In the genomic region with DNA sequence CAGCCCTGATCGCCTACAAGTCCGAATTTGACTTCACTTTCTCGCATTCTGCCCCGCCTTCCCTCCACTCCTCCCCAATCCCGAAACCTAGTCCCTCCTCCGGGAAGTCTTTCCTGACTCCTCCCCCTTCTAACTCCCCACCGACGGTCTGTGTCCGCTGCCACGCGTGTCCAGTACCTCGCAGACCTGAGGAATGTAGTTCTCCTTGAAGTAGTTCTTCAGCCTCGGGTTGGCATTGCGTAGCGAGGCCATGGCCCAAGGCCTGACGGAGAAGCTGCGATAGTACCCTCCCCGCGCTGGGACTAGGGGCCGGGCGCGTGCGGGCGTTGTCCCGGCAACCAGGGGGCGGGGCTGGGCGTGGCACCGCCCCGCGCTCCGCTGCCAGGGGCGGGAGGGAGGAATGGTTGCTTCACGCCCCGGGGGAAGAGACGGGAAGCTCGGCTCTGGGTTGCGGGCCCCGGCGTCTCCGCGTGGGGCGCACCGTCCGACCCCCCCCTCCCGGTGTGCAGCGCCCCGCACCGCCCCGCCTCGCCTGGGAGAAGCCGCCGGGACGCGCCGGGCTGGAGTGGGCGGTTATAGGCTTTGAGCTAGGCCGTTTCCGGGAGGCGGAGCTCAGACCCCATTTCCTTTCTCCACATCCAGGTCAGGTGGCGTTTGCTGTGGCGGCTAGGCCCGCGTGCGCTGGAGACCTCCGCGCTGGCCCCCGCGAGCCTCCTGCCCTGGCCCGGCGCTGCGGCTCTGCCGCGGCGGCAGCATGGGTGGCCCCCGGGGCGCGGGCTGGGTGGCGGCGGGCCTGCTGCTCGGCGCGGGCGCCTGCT, we compare ENCODE assay signal across 8 cellular contexts. TPM values are rescaled to one million over a fixed set of nuclear protein-coding genes. Genes with fewer than 3 reads are reported as not detected.
DNase-seq lines count a peak whose midpoint lies in the region; ATAC-seq and TF ChIP-seq lines count a peak whose summit lies in the region.

Gene ARMC10, plus strand, starts transcription at position 622 of the 818 bp plus-strand sequence. Its CDS starts 133 bp downstream, at position 755.
Gene FBXL13, minus strand, starts transcription at position 278 of the 818 bp plus-strand sequence.

- peak within 1 kb of the TSS; percentile 85 to 91 for H3K27ac ChIP-seq in prostate gland
- H3K27ac ChIP-seq in urinary bladder (ENCODE audit: low read depth) = peak within 1 kb of the TSS; percentile 95

- TF ChIP-seq POLR2A in prostate gland (IDR thresholded peaks at IDR 0.05) = peak; percentile 60

- no peaks in the 10 kb centered on the region for H3K27me3 ChIP-seq in prostate gland (replicated peaks; ENCODE audit: insufficient read depth)

- in situ Hi-C loops in GM13976 (cut with MboI; ENCODE audit: low sequenced_read_pairs, unreplicated experiment) = loop anchor here (25.0 kb wide), 1 partner anchor 312 kb away; no protein-coding TSS in a partner anchor

- peak; percentile 94 for DNase-seq in GM13976 (ENCODE audit: low spot score)
- peak; percentile 93 for DNase-seq in NCI-H1436 (lab: John Stamatoyannopoulos, UW)
- peak; percentile 98 for DNase-seq in SW480 (ENCODE audit: low spot score)
- peak; percentile 88 for DNase-seq in amniotic epithelial cell (ENCODE audit: low read depth)
- peak; percentile 93 for DNase-seq in left cardiac atrium
- DNase-seq in prostate gland (ENCODE audit: low spot score) = peak; percentile 87

- intact Hi-C loops in left cardiac atrium (cut with DNase I) (no loop called here), prostate gland (cut with DNase I) (no loop called here)

- peak; percentile 88 for ATAC-seq in HG02852 (IDR thresholded peaks at IDR 0.05; ENCODE audit: unreplicated experiment)
- peak; percentile 97 for ATAC-seq in left cardiac atrium

- H3K9me3 ChIP-seq in prostate gland = no peaks in the 10 kb centered on the region

- H3K4me3 ChIP-seq in prostate gland = peak within 1 kb of the TSS; percentile 65 to 84
- H3K4me3 ChIP-seq in urinary bladder (ENCODE audit: low read depth, low read length) = peak within 1 kb of the TSS; percentile 67

- H3K36me3 ChIP-seq in prostate gland (no peaks in the 10 kb centered on the region), urinary bladder (ENCODE audit: insufficient read depth) (no peaks in the 10 kb centered on the region)

- TF ChIP-seq CTCF in GM13976 (IDR thresholded peaks at IDR 0.05; ENCODE audit: borderline replicate concordance, control extremely low read depth, extremely low read depth, insufficient read depth, missing control alignments) (no peak), prostate gland (IDR thresholded peaks at IDR 0.05) (peak in 2 of 4 experiments; percentile 45 to 48)

- H3K4me1 ChIP-seq in prostate gland (replicated peaks) (peaks cover 5% of the 10 kb centered on the region), urinary bladder (ENCODE audit: insufficient read depth) (no peaks in the 10 kb centered on the region)

- WGBS in prostate gland = under 1% methylated on average over 70 of the region's 83 CpGs
- 5% methylated on average over 83 of the region's 83 CpGs for WGBS in urinary bladder

RNA-seq across cellular contexts. Expression of gene ARMC10, which starts in this region (rescaled TPM):
- total RNA-seq in left cardiac atrium (10 to 100 TPM; 21.2 to 22.7 TPM), prostate gland (10 to 100 TPM; 50.6 to 59.6 TPM), urinary bladder (40.6 TPM)
- polyA plus RNA-seq in urinary bladder = 33.0 TPM

RNA-seq across cellular contexts. Expression of gene FBXL13, which starts in this region (rescaled TPM):
- under 1 TPM; 0.65 to 0.68 TPM for total RNA-seq in left cardiac atrium
- 1 to 10 TPM; 2.6 to 5.4 TPM for total RNA-seq in prostate gland
- total RNA-seq in urinary bladder = 8.1 TPM
- 0.38 TPM for polyA plus RNA-seq in urinary bladder

Comparison
In these comparisons a context has a peak if more than half of its experiments do, and no peak if none do; other contexts are left out.
1. Peak in every context shown above with its lines: DNase-seq, ATAC-seq, H3K4me3 ChIP-seq and H3K27ac ChIP-seq.